In the genomic region with DNA sequence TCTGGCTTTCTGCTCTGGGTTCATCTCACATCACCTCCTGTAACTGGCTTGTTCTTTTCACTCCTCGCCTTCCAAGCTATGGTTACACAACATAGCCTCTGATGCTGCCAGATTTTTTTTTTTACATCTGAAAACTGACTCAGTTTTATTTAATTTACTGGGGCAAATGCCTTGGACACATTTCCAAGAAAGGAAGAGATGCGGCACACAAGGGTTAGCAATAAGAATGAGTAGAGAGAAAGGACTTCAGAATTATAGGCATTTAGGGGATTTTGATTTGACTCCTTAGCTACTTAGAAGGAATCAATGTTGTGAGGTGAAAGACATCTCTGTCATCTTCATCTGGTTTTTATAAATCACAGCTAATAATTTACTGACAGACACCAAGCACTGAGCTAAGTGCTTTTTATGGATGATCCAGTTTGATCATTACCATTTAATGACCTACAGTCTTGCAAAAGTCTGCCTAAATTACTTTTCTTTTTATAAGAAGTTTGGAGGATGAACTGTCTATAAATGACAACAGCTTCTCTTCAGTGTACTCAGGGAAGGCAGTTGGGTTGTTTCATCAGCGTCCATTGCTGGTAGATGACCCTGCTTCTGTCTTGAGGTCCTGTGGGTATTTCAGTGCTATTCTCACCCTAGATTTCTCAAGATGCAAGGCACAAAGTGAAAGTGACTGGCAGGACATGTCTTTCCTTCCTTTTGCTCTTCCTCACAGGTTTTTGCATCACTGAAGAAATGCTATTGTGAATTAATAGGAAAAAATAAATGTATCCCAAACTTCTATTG, we compare ENCODE assay signal across 11 cellular contexts. TPM values are rescaled to one million over a fixed set of nuclear protein-coding genes. Genes with fewer than 3 reads are reported as not detected.
DNase-seq lines count a peak whose midpoint lies in the region; ATAC-seq and TF ChIP-seq lines count a peak whose summit lies in the region.
"Had no signal": no experiment of that assay in that cellular context is flagged by ENCODE, and none has a peak within 500 bp of the region (broad histone marks: within the 10 kb centered on the region; RNA-seq: fewer than 3 reads in every experiment).

No MANE protein-coding gene starts in this region.

- H3K4me1 Mint-ChIP-seq in activated T-helper 2 cell treated with anti-CD3 and anti-CD28 coated beads, Interferon-gamma antibody, Interleukin-2, Interleukin-4, amounts not matched to agents 10 μg/mL and 5 μg/mL and 100 μg/mL, durations not matched to agents 14 hours and 24 hours and 36 hours (ENCODE audit: low read depth) = no peaks in the 10 kb centered on the region
- H3K4me1 Mint-ChIP-seq in T-helper 17 cell = no peaks in the 10 kb centered on the region

- ATAC-seq in left cardiac atrium (peak; percentile 71 to 77), T-helper 17 cell (no peak), HG03135 (IDR thresholded peaks at IDR 0.05; ENCODE audit: unreplicated experiment) (no peak)

- H3K27ac ChIP-seq in ascending aorta (peak overlapping the region; percentile 45 to 72), sigmoid colon (peak overlapping the region; percentile 79 to 89 (median 84))

- 66 to 67% methylated on average over 3 of the region's 3 CpGs for WGBS in sigmoid colon, 2 donors

- H3K9me3 Mint-ChIP-seq in activated T-helper 2 cell treated with anti-CD3 and anti-CD28 coated beads, Interferon-gamma antibody, Interleukin-2, Interleukin-4, amounts not matched to agents 10 μg/mL and 5 μg/mL and 100 μg/mL, durations not matched to agents 14 hours and 24 hours and 36 hours = no peaks in the 10 kb centered on the region
- H3K9me3 Mint-ChIP-seq: CD4-positive, alpha-beta T cell had no signal

- TF ChIP-seq EP300 in sigmoid colon (IDR thresholded peaks at IDR 0.05) = peak in 3 of 4 donors; percentile 32 to 64 (median 37)

- no peak overlapping the region for H3K27ac Mint-ChIP-seq in activated T-helper 2 cell treated with anti-CD3 and anti-CD28 coated beads, Interferon-gamma antibody, Interleukin-2, Interleukin-4, amounts not matched to agents 10 μg/mL and 5 μg/mL and 100 μg/mL, durations not matched to agents 14 hours and 24 hours and 36 hours
- no peak overlapping the region for H3K27ac Mint-ChIP-seq in T-helper 17 cell
- H3K27ac Mint-ChIP-seq: CD4-positive, alpha-beta T cell had no signal

- H3K4me1 ChIP-seq in ascending aorta (peaks cover 4 to 19% of the 10 kb centered on the region in 2 donors), sigmoid colon (peaks cover 0 to 99% (median 94%) of the 10 kb centered on the region in 4 donors)

- intact Hi-C loops in ascending aorta (cut with DNase I) = no loop called here
- intact Hi-C loops in left cardiac atrium (cut with DNase I) = no loop called here
- intact Hi-C loops in sigmoid colon (cut with DNase I) = loop anchor here (10.0 kb wide), 1 partner anchor 618 kb away; a partner anchor contains a TSS
- intact Hi-C loops in activated T-helper 2 cell treated with anti-CD3 and anti-CD28 coated beads, Interferon-gamma antibody, Interleukin-2, Interleukin-4, amounts not matched to agents 10 μg/mL and 5 μg/mL and 100 μg/mL, durations not matched to agents 14 hours and 24 hours and 36 hours (cut with micrococcal nuclease) = no loop called here

- TF ChIP-seq CTCF in ascending aorta (IDR thresholded peaks at IDR 0.05) = no peak
- no peak for TF ChIP-seq CTCF in sigmoid colon (IDR thresholded peaks at IDR 0.05)

- H3K27me3 ChIP-seq in ascending aorta = no peaks in the 10 kb centered on the region
- no peaks in the 10 kb centered on the region for H3K27me3 ChIP-seq in sigmoid colon

- H3K4me3 ChIP-seq in ascending aorta = no peak overlapping the region
- no peak overlapping the region for H3K4me3 ChIP-seq in sigmoid colon

- DNase-seq in AG20443 (ENCODE audit: low spot score) (peak; percentile 65), ascending aorta (ENCODE audit: low spot score in 2 of 2) (no peak), left cardiac atrium (no peak), sigmoid colon (no peak), T-helper 17 cell (no peak), erythroblast (lab: John Stamatoyannopoulos, UW) (no peak)
- no peak for DNase-seq in activated T-helper 2 cell treated with anti-CD3 and anti-CD28 coated beads, Interferon-gamma antibody, Interleukin-2, Interleukin-4, amounts not matched to agents 10 μg/mL and 5 μg/mL and 100 μg/mL, durations not matched to agents 14 hours and 24 hours and 36 hours (ENCODE audit: low spot score)
- DNase-seq: CD4-positive, alpha-beta T cell; NCI-H69; T-helper 1 cell had no signal

- no peaks in the 10 kb centered on the region for H3K36me3 Mint-ChIP-seq in activated T-helper 2 cell treated with anti-CD3 and anti-CD28 coated beads, Interferon-gamma antibody, Interleukin-2, Interleukin-4, amounts not matched to agents 10 μg/mL and 5 μg/mL and 100 μg/mL, durations not matched to agents 14 hours and 24 hours and 36 hours (ENCODE audit: low read depth)
- H3K36me3 Mint-ChIP-seq in T-helper 17 cell (ENCODE audit: low read depth) = no peaks in the 10 kb centered on the region

- TF ChIP-seq POLR2A in sigmoid colon (IDR thresholded peaks at IDR 0.05) (no peak), erythroblast (IDR thresholded peaks at IDR 0.05; ENCODE audit: low read length) (no peak)

- no peaks in the 10 kb centered on the region for H3K9me3 ChIP-seq in ascending aorta
- H3K9me3 ChIP-seq in sigmoid colon = no peaks in the 10 kb centered on the region
- H3K9me3 ChIP-seq in T-helper 17 cell (ENCODE audit: control insufficient read depth, low read length, poor library complexity, severe bottlenecking) = no peaks in the 10 kb centered on the region

- H3K27me3 Mint-ChIP-seq in activated T-helper 2 cell treated with anti-CD3 and anti-CD28 coated beads, Interferon-gamma antibody, Interleukin-2, Interleukin-4, amounts not matched to agents 10 μg/mL and 5 μg/mL and 100 μg/mL, durations not matched to agents 14 hours and 24 hours and 36 hours (ENCODE audit: low read depth) = peaks cover 54% of the 10 kb centered on the region
- H3K27me3 Mint-ChIP-seq in T-helper 17 cell = peaks cover 35% of the 10 kb centered on the region

- no peak overlapping the region for H3K4me3 Mint-ChIP-seq in activated T-helper 2 cell treated with anti-CD3 and anti-CD28 coated beads, Interferon-gamma antibody, Interleukin-2, Interleukin-4, amounts not matched to agents 10 μg/mL and 5 μg/mL and 100 μg/mL, durations not matched to agents 14 hours and 24 hours and 36 hours (ENCODE audit: low read depth)
- H3K4me3 Mint-ChIP-seq in T-helper 17 cell = no peak overlapping the region
- H3K4me3 Mint-ChIP-seq: CD4-positive, alpha-beta T cell had no signal

- H3K36me3 ChIP-seq in ascending aorta = no peaks in the 10 kb centered on the region
- no peaks in the 10 kb centered on the region for H3K36me3 ChIP-seq in sigmoid colon

RNA-seq across cellular contexts. Expression of a gene that starts 31.1 kb away (rescaled TPM):
- total RNA-seq in ascending aorta (49.0 TPM), left cardiac atrium (10 to 100 TPM; 63.7 to 87.8 TPM), sigmoid colon (100 to 1,000 TPM in 3 of 4 donors, 10 to 100 TPM in 1; 95.3 to 225 (median 140) TPM), T-helper 17 cell (not detected)
- 10 to 100 TPM in 1 of 3 donors, 1 to 10 TPM in 2; 6.9 to 16.6 (median 9.0) TPM for polyA plus RNA-seq in sigmoid colon
- not detected in 2 replicates for total RNA-seq in activated T-helper 2 cell treated with anti-CD3 and anti-CD28 coated beads, Interferon-gamma antibody, Interleukin-2, Interleukin-4, amounts not matched to agents 10 μg/mL and 5 μg/mL and 100 μg/mL, durations not matched to agents 14 hours and 24 hours and 36 hours
- total RNA-seq: CD4-positive, alpha-beta T cell had no signal

Comparison
In these comparisons a context has a peak if more than half of its experiments do, and no peak if none do; other contexts are left out.
1. ATAC-seq: peak in left cardiac atrium (2 of 2); none in T-helper 17 cell (single experiment) and HG03135 (single experiment).
2. RNA of a gene that starts 31.1 kb away (total RNA-seq): 95.3 to 225 TPM in sigmoid colon, 63.7 to 87.8 TPM in left cardiac atrium and 49.0 TPM in ascending aorta (single experiment); not detected in T-helper 17 cell and not detected in activated T-helper 2 cell treated with anti-CD3 and anti-CD28 coated beads, Interferon-gamma antibody, Interleukin-2, Interleukin-4, amounts not matched to agents 10 μg/mL and 5 μg/mL and 100 μg/mL, durations not matched to agents 14 hours and 24 hours and 36 hours; every median in the first group is over 10 times any median in the second.